17 cellular contexts compared by ENCODE assay signal in genomic region chr13:111972261-111972780, GRCh38.
"Had no signal": no experiment of that assay in that cellular context is flagged by ENCODE, and none has a peak within 500 bp of the region (broad histone marks: within the 10 kb centered on the region; RNA-seq: fewer than 3 reads in every experiment).

No MANE protein-coding gene starts in this region.

- H3K27ac Mint-ChIP-seq: activated CD8-positive, alpha-beta memory T cell treated with anti-CD3 and anti-CD28 coated beads, Interleukin-2, amount 10 ng/mL, durations not matched to agents 7 days and 5 days; activated naive CD8-positive, alpha-beta T cell treated with anti-CD3 and anti-CD28 coated beads for 36 hours; naive B cell had no signal

- H3K4me1 Mint-ChIP-seq: activated CD8-positive, alpha-beta memory T cell treated with anti-CD3 and anti-CD28 coated beads, Interleukin-2, amount 10 ng/mL, durations not matched to agents 7 days and 5 days; activated naive CD8-positive, alpha-beta T cell treated with anti-CD3 and anti-CD28 coated beads for 36 hours had no signal

- H3K27me3 ChIP-seq: ovary, testis had no signal

- H3K9me3 ChIP-seq: breast epithelium, esophagus muscularis mucosa, ovary, testis had no signal

- H3K27ac ChIP-seq: breast epithelium, dorsolateral prefrontal cortex, esophagus muscularis mucosa, ovary, testis had no signal

- DNase-seq: activated CD4-positive, alpha-beta T cell treated with anti-CD3 and anti-CD28 coated beads for 1 hour; activated CD4-positive, alpha-beta T cell treated with anti-CD3 and anti-CD28 coated beads, Interleukin-2, amount 50 U/mL, for 48 hours; activated CD8-positive, alpha-beta memory T cell treated with anti-CD3 and anti-CD28 coated beads, Interleukin-2, amount 10 ng/mL, durations not matched to agents 7 days and 5 days; activated effector memory CD4-positive, alpha-beta T cell treated with anti-CD3 and anti-CD28 coated beads, Interleukin-2, amount 50 U/mL, for 16 hours; activated naive CD8-positive, alpha-beta T cell treated with anti-CD3 and anti-CD28 coated beads for 36 hours; activated T-cell treated with anti-CD3 and anti-CD28 coated beads, Interleukin-2, amount 50 U/mL, for 4 hours; anterior cingulate cortex; dorsolateral prefrontal cortex; left colon; naive B cell; ovary; stimulated activated CD4-positive, alpha-beta T cell treated with anti-CD3 and anti-CD28 coated beads, Interleukin-2, amount 100 ng/mL, for 48 hours; stimulated activated naive CD8-positive, alpha-beta T cell treated with anti-CD3 and anti-CD28 coated beads, Interleukin-15, Interleukin-2, amounts not matched to agents 100 U/mL and 50 U/mL, for 24 hours; testis had no signal

- H3K4me3 Mint-ChIP-seq: activated CD8-positive, alpha-beta memory T cell treated with anti-CD3 and anti-CD28 coated beads, Interleukin-2, amount 10 ng/mL, durations not matched to agents 7 days and 5 days; activated naive CD8-positive, alpha-beta T cell treated with anti-CD3 and anti-CD28 coated beads for 36 hours; activated T-cell treated with anti-CD3 and anti-CD28 coated beads, Interleukin-2, amount 50 U/mL, for 4 hours; naive B cell had no signal

- ATAC-seq: activated CD8-positive, alpha-beta memory T cell treated with anti-CD3 and anti-CD28 coated beads, Interleukin-2, amount 10 ng/mL, durations not matched to agents 7 days and 5 days; activated T-cell treated with anti-CD3 and anti-CD28 coated beads, Interleukin-2, amount 50 U/mL, for 4 hours; left colon; stimulated activated naive CD8-positive, alpha-beta T cell treated with anti-CD3 and anti-CD28 coated beads, Interleukin-15, Interleukin-2, amounts not matched to agents 100 U/mL and 50 U/mL, for 24 hours had no signal

- H3K4me3 ChIP-seq: breast epithelium, esophagus muscularis mucosa, lung, ovary, testis had no signal

- H3K4me1 ChIP-seq: breast epithelium had no signal

- H3K36me3 Mint-ChIP-seq: activated naive CD8-positive, alpha-beta T cell treated with anti-CD3 and anti-CD28 coated beads for 36 hours; naive B cell had no signal
